In the genomic region with DNA sequence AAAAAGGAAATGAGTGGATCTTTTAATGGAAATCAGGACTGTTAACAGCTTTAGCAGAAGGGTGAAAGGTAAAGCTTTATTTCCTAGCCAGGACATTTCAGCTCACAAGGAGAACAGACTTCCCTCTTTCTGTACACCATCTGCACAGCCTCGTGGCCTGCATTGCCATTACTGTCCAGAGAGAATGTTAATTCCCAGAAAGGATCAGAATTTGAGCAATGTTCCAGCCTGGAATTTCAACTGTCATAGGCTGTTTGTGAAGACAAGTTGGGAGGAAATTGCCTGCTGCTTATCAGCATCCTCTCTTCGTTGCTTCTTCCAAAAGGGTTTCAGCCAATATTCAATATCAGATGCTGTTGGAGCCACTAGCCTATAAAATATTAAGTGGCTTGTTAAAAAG, we compare ENCODE assay signal across 18 cellular contexts. TPM values are rescaled to one million over a fixed set of nuclear protein-coding genes. Genes with fewer than 3 reads are reported as not detected.
DNase-seq lines count a peak whose midpoint lies in the region; ATAC-seq and FAIRE-seq lines count a peak whose summit lies in the region.
"Had no signal": no experiment of that assay in that cellular context is flagged by ENCODE, and none has a peak within 500 bp of the region (broad histone marks: within the 10 kb centered on the region; RNA-seq: fewer than 3 reads in every experiment).

No MANE protein-coding gene starts in this region.

- FAIRE-seq in HTR-8/SVneo (lab: Jason Lieb, UNC): peak; percentile 46
- FAIRE-seq: G401.6, GM12892 had no signal

- ATAC-seq in HG03039 (IDR thresholded peaks at IDR 0.05; ENCODE audit: unreplicated experiment): no peak

- in situ Hi-C loops in G401 (cut with HindIII; ENCODE audit: low sequenced_read_pairs): no loop called here

- DNase-seq in G401 (ENCODE audit: low spot score) (peak; percentile 70), HTR-8/SVneo (ENCODE audit: insufficient read length, low spot score) (no peak), cerebellar cortex (ENCODE audit: low spot score) (peak; percentile 63), amygdala (lab: John Stamatoyannopoulos, UW) (no peak)
- DNase-seq in activated effector memory CD4-positive, alpha-beta T cell treated with Interleukin-2 at 50 U/mL for 16 hours: no peak
- DNase-seq: Calu3; CD4-positive, alpha-beta memory T cell; COR-L47; DMS53; DMS79 treated with DMSO at 0.1 percent for 48 hours; GOT3; HFFc6 had no signal

RNA-seq across cellular contexts. Expression of a gene that starts 22.0 kb away (rescaled TPM):
- not detected in 2 replicates for total RNA-seq in G401 (2014; rRNA removed; shearing (Covaris generic))
- total RNA-seq: A172; A673; Calu3; CD4-positive, alpha-beta memory T cell; Daoy; HFFc6 had no signal

Comparison
In these comparisons a context has a peak if more than half of its experiments do, and no peak if none do; other contexts are left out.
1. DNase-seq: peak in G401 (single experiment) and cerebellar cortex (single experiment); none in HTR-8/SVneo (single experiment), activated effector memory CD4-positive, alpha-beta T cell treated with Interleukin-2 at 50 U/mL for 16 hours (single experiment) and amygdala (0 of 56).